ENCODE assay signal across 1 cellular context in the genomic region with DNA sequence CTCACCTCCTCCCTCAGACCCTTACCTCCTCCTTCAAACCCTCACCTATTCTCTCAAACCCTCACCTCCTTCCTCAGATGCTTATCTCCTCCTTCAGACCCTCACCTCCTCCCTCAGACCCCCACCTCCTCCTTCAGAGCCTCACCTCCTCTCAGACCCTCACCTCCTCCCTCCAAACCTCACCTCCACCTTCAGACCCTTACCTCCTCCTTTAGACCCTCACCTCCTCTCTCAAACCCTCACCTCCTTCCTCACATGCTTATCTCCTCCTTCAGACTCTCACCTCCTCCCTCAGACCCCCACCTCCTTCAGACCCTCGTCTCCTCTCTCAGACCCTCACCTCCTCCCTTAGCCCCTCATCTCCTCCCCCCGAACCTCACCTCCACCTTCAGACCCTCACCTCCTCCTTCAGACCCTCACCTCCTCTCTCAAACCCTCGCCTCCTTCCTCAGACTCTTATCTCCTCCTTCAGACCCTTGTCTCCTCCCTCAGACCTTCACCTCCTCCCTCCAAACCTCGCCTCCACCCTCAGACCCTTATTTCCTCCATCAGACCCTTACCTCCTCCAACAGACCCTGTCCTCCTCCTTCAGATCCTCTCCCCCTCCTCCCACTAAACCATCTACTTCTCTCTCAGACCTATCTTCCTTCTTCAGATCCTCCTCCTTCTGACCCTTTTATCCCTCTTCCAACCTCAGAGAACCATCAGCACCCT.
TF ChIP-seq lines count a peak whose summit lies in the region.

No MANE protein-coding gene starts in this region.

TF ChIP-seq in K562, 482 proteins besides CTCF, POLR2A, EP300 and RAD21 (continues in another document):
- TF ChIP-seq ILK (tag; IDR thresholded peaks at IDR 0.05; ENCODE audit: borderline replicate concordance, low read depth), result no peak
- TF ChIP-seq, protein P1, sequence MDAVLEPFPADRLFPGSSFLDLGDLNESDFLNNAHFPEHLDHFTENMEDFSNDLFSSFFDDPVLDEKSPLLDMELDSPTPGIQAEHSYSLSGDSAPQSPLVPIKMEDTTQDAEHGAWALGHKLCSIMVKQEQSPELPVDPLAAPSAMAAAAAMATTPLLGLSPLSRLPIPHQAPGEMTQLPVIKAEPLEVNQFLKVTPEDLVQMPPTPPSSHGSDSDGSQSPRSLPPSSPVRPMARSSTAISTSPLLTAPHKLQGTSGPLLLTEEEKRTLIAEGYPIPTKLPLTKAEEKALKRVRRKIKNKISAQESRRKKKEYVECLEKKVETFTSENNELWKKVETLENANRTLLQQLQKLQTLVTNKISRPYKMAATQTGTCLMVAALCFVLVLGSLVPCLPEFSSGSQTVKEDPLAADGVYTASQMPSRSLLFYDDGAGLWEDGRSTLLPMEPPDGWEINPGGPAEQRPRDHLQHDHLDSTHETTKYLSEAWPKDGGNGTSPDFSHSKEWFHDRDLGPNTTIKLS (IDR thresholded peaks at IDR 0.05; ENCODE audit: borderline replicate concordance, low read depth), result no peak
- TF ChIP-seq JUN (IDR thresholded peaks at IDR 0.05; ENCODE audit: borderline replicate concordance, low read depth, low read length), result no peak
- TF ChIP-seq JUN (CRISPR knock-in tag; IDR thresholded peaks at IDR 0.05; ENCODE audit: borderline replicate concordance), result no peak
- TF ChIP-seq MCM2 (IDR thresholded peaks at IDR 0.05; ENCODE audit: low read depth), result no peak
- no peak for TF ChIP-seq NEUROD1 (IDR thresholded peaks at IDR 0.05; ENCODE audit: borderline replicate concordance, low read depth, low read length, partially characterized antibody)
- TF ChIP-seq MECOM (CRISPR knock-in tag; IDR thresholded peaks at IDR 0.05), result no peak
- no peak for TF ChIP-seq BRD4 (IDR thresholded peaks at IDR 0.05)
- no peak for TF ChIP-seq ZNF354B (CRISPR knock-in tag; IDR thresholded peaks at IDR 0.05)
- no peak for TF ChIP-seq RBM34 (IDR thresholded peaks at IDR 0.05; ENCODE audit: borderline replicate concordance, insufficient read depth, low read length)
- TF ChIP-seq ZNF134 (CRISPR knock-in tag; conservative IDR thresholded peaks at IDR 0.05), result no peak
- TF ChIP-seq EHMT2 (IDR thresholded peaks at IDR 0.05), result no peak
- TF ChIP-seq MXI1 (IDR thresholded peaks at IDR 0.05; ENCODE audit: low read depth, low read length), result no peak
- no peak for TF ChIP-seq FOXJ2 (tag; IDR thresholded peaks at IDR 0.05)
- TF ChIP-seq NCOA4 (IDR thresholded peaks at IDR 0.05; ENCODE audit: partially characterized antibody), result no peak
- TF ChIP-seq NRF1 (conservative IDR thresholded peaks at IDR 0.05 in 1 of 2, IDR thresholded peaks at IDR 0.05 in 1 of 2), result no peak
- TF ChIP-seq, protein P2, sequence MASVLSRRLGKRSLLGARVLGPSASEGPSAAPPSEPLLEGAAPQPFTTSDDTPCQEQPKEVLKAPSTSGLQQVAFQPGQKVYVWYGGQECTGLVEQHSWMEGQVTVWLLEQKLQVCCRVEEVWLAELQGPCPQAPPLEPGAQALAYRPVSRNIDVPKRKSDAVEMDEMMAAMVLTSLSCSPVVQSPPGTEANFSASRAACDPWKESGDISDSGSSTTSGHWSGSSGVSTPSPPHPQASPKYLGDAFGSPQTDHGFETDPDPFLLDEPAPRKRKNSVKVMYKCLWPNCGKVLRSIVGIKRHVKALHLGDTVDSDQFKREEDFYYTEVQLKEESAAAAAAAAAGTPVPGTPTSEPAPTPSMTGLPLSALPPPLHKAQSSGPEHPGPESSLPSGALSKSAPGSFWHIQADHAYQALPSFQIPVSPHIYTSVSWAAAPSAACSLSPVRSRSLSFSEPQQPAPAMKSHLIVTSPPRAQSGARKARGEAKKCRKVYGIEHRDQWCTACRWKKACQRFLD (CRISPR knock-in tag; IDR thresholded peaks at IDR 0.05), result no peak
- no peak for TF ChIP-seq ZNF695 (CRISPR knock-in tag; IDR thresholded peaks at IDR 0.05)
- no peak for TF ChIP-seq ZNF668 (CRISPR knock-in tag; IDR thresholded peaks at IDR 0.05)
- no peak for TF ChIP-seq ZNF263 (CRISPR knock-in tag; IDR thresholded peaks at IDR 0.05; ENCODE audit: borderline replicate concordance)
- peak; percentile 18; the same call in 1 of the 2 replicates for TF ChIP-seq TAL1 (IDR thresholded peaks at IDR 0.05)
- no peak for TF ChIP-seq DIDO1 (tag; IDR thresholded peaks at IDR 0.05; ENCODE audit: low read depth)
- TF ChIP-seq MBD2 (IDR thresholded peaks at IDR 0.05; ENCODE audit: borderline replicate concordance, low read depth), result no peak
- TF ChIP-seq POLR2H (tag; IDR thresholded peaks at IDR 0.05; ENCODE audit: low read depth), result no peak
- no peak for TF ChIP-seq MLX (CRISPR knock-in tag; conservative IDR thresholded peaks at IDR 0.05)
- no peak for TF ChIP-seq ZNF347 (CRISPR knock-in tag; IDR thresholded peaks at IDR 0.05; ENCODE audit: low read depth)
- TF ChIP-seq ZNF764 (CRISPR knock-in tag; IDR thresholded peaks at IDR 0.05; ENCODE audit: low read depth), result no peak
- no peak for TF ChIP-seq STAG1 (CRISPR knock-in tag; IDR thresholded peaks at IDR 0.05; ENCODE audit: borderline replicate concordance)
- TF ChIP-seq MEF2A (IDR thresholded peaks at IDR 0.05; ENCODE audit: control insufficient read depth, low read depth, low read length), result no peak
- no peak for TF ChIP-seq POLR2AphosphoS5 (IDR thresholded peaks at IDR 0.05; ENCODE audit: control insufficient read depth, insufficient read depth, low read depth, low read length)
- TF ChIP-seq, protein P3, sequence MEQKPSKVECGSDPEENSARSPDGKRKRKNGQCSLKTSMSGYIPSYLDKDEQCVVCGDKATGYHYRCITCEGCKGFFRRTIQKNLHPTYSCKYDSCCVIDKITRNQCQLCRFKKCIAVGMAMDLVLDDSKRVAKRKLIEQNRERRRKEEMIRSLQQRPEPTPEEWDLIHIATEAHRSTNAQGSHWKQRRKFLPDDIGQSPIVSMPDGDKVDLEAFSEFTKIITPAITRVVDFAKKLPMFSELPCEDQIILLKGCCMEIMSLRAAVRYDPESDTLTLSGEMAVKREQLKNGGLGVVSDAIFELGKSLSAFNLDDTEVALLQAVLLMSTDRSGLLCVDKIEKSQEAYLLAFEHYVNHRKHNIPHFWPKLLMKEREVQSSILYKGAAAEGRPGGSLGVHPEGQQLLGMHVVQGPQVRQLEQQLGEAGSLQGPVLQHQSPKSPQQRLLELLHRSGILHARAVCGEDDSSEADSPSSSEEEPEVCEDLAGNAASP (IDR thresholded peaks at IDR 0.05), result no peak
- TF ChIP-seq MNT (conservative IDR thresholded peaks at IDR 0.05), result no peak
- TF ChIP-seq HSF4 (CRISPR knock-in tag; IDR thresholded peaks at IDR 0.05; ENCODE audit: borderline replicate concordance), result no peak
- 0 out of 2 replicates have a peak, but pooled peaks have one; percentile 19 for TF ChIP-seq NFIC (IDR thresholded peaks at IDR 0.05)
- 0 out of 2 replicates have a peak, but pooled peaks have one; percentile 11 for TF ChIP-seq PHB2 (IDR thresholded peaks at IDR 0.05; ENCODE audit: low read depth)
- no peak for TF ChIP-seq ZNF589 (CRISPR knock-in tag; IDR thresholded peaks at IDR 0.05; ENCODE audit: low read depth)
- TF ChIP-seq ZNF778 (CRISPR knock-in tag; IDR thresholded peaks at IDR 0.05), result no peak
- no peak for TF ChIP-seq ZNF165 (CRISPR knock-in tag; IDR thresholded peaks at IDR 0.05; ENCODE audit: borderline replicate concordance)
- TF ChIP-seq KDM2B (CRISPR knock-in tag; IDR thresholded peaks at IDR 0.05), result no peak
- no peak for TF ChIP-seq ZEB2 (IDR thresholded peaks at IDR 0.05)
- TF ChIP-seq, protein P4, sequence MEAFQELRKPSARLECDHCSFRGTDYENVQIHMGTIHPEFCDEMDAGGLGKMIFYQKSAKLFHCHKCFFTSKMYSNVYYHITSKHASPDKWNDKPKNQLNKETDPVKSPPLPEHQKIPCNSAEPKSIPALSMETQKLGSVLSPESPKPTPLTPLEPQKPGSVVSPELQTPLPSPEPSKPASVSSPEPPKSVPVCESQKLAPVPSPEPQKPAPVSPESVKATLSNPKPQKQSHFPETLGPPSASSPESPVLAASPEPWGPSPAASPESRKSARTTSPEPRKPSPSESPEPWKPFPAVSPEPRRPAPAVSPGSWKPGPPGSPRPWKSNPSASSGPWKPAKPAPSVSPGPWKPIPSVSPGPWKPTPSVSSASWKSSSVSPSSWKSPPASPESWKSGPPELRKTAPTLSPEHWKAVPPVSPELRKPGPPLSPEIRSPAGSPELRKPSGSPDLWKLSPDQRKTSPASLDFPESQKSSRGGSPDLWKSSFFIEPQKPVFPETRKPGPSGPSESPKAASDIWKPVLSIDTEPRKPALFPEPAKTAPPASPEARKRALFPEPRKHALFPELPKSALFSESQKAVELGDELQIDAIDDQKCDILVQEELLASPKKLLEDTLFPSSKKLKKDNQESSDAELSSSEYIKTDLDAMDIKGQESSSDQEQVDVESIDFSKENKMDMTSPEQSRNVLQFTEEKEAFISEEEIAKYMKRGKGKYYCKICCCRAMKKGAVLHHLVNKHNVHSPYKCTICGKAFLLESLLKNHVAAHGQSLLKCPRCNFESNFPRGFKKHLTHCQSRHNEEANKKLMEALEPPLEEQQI (IDR thresholded peaks at IDR 0.05), result no peak
- TF ChIP-seq OTX1 (CRISPR knock-in tag; IDR thresholded peaks at IDR 0.05), result peak; percentile 77; the same call in 1 of the 2 replicates
- no peak for TF ChIP-seq AFF1 (IDR thresholded peaks at IDR 0.05; ENCODE audit: low read depth in 1 of 2, partially characterized antibody in 2 of 2)
- TF ChIP-seq, protein P5, sequence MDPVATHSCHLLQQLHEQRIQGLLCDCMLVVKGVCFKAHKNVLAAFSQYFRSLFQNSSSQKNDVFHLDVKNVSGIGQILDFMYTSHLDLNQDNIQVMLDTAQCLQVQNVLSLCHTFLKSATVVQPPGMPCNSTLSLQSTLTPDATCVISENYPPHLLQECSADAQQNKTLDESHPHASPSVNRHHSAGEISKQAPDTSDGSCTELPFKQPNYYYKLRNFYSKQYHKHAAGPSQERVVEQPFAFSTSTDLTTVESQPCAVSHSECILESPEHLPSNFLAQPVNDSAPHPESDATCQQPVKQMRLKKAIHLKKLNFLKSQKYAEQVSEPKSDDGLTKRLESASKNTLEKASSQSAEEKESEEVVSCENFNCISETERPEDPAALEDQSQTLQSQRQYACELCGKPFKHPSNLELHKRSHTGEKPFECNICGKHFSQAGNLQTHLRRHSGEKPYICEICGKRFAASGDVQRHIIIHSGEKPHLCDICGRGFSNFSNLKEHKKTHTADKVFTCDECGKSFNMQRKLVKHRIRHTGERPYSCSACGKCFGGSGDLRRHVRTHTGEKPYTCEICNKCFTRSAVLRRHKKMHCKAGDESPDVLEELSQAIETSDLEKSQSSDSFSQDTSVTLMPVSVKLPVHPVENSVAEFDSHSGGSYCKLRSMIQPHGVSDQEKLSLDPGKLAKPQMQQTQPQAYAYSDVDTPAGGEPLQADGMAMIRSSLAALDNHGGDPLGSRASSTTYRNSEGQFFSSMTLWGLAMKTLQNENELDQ (CRISPR knock-in tag; IDR thresholded peaks at IDR 0.05; ENCODE audit: borderline replicate concordance), result no peak
- TF ChIP-seq ARNT (IDR thresholded peaks at IDR 0.05), result 0 out of 4 replicates have a peak, but pooled peaks of 1 of the 2 experiments have one; percentile 25
- TF ChIP-seq COPS2 (conservative IDR thresholded peaks at IDR 0.05), result no peak
- TF ChIP-seq CBX3 (IDR thresholded peaks at IDR 0.05; ENCODE audit: borderline replicate concordance in 1 of 2, low read length in 2 of 2), result no peak
- TF ChIP-seq ERF (CRISPR knock-in tag; IDR thresholded peaks at IDR 0.05), result no peak
- no peak for TF ChIP-seq TAF1 (IDR thresholded peaks at IDR 0.05; ENCODE audit: control insufficient read depth, extremely low read depth, insufficient read depth, low read length, severe bottlenecking)
- TF ChIP-seq RAD51 (IDR thresholded peaks at IDR 0.05; ENCODE audit: borderline replicate concordance, low read depth), result no peak
- TF ChIP-seq ZNF79 (CRISPR knock-in tag; IDR thresholded peaks at IDR 0.05; ENCODE audit: low read depth), result no peak
- no peak for TF ChIP-seq ZNF316 (IDR thresholded peaks at IDR 0.05)
- no peak for TF ChIP-seq TARDBP (IDR thresholded peaks at IDR 0.05)
